9 cellular contexts compared by ENCODE assay signal in genomic region chr22:36343070-36343719, GRCh38. TPM values are rescaled to one million over a fixed set of nuclear protein-coding genes. Genes with fewer than 3 reads are reported as not detected.
A peak's percentile ranks its signal among the peaks of the same experiment; 100 is the strongest.
DNase-seq lines count a peak whose midpoint lies in the region; ATAC-seq and TF ChIP-seq lines count a peak whose summit lies in the region.
"Had no signal": no experiment of that assay in that cellular context is flagged by ENCODE, and none has a peak within 500 bp of the region (broad histone marks: within the 10 kb centered on the region; RNA-seq: fewer than 3 reads in every experiment).

No MANE protein-coding gene starts in this region.

- H3K4me3 Mint-ChIP-seq in CD8-positive, alpha-beta T cell: no peak overlapping the region
- H3K4me3 Mint-ChIP-seq in endothelial cell (ENCODE audit: unreplicated experiment): peak overlapping the region; percentile 70

- H4K8ac ChIP-seq in trophoblast cell (ENCODE audit: low read depth, low read length): no peak overlapping the region

- no peak overlapping the region for H3K23ac ChIP-seq in trophoblast cell (ENCODE audit: low read length)

- H2BK5ac ChIP-seq in trophoblast cell (ENCODE audit: low read depth, low read length, poor library complexity): no peak overlapping the region

- ATAC-seq in CD8-positive, alpha-beta T cell: no peak
- ATAC-seq in RWPE2 (ENCODE audit: low read depth) (no peak), HG03196 (IDR thresholded peaks at IDR 0.05; ENCODE audit: unreplicated experiment) (no peak), GM21390 (IDR thresholded peaks at IDR 0.05; ENCODE audit: unreplicated experiment) (no peak)

- no peaks in the 10 kb centered on the region for H3K9me3 ChIP-seq in CD8-positive, alpha-beta T cell (ENCODE audit: low read length)
- H3K9me3 ChIP-seq in RWPE2 (ENCODE audit: severe bottlenecking): no peaks in the 10 kb centered on the region
- H3K9me3 ChIP-seq in trophoblast cell (ENCODE audit: insufficient read depth, low read depth, low read length): no peaks in the 10 kb centered on the region

- H2BK120ac ChIP-seq in trophoblast cell (ENCODE audit: insufficient read depth, low read length, poor library complexity): no peak overlapping the region

- intact Hi-C loops in CD8-positive, alpha-beta T cell (cut with DNase I, micrococcal nuclease): no loop called here

- CTCF ChIA-PET in CD8-positive, alpha-beta T cell (lab: Charles Lee): interaction anchor here (0.7 to 3.9 kb wide), 12 partner anchors 9 to 126 kb away, joined by 3 to 20 read pairs (median 4); no protein-coding TSS in a partner anchor

- no peak overlapping the region for H2AK5ac ChIP-seq in trophoblast cell (ENCODE audit: low read length)

- H3K14ac ChIP-seq in trophoblast cell (ENCODE audit: low read length): no peak overlapping the region

- TF ChIP-seq CTCF in CD8-positive, alpha-beta T cell (IDR thresholded peaks at IDR 0.05): no peak
- TF ChIP-seq CTCF in RWPE2 (IDR thresholded peaks at IDR 0.05; ENCODE audit: poor library complexity, severe bottlenecking) (no peak), endothelial cell (IDR thresholded peaks at IDR 0.05; ENCODE audit: unreplicated experiment) (no peak)

- H3K36me3 ChIP-seq in CD8-positive, alpha-beta T cell (ENCODE audit: insufficient read depth, low read length): peaks cover 41% of the 10 kb centered on the region
- H3K36me3 ChIP-seq in RWPE2 (ENCODE audit: low read depth) (peaks cover 98% of the 10 kb centered on the region), trophoblast cell (ENCODE audit: control insufficient read depth in 1 of 2, insufficient read depth in 2 of 2, low read length in 2 of 2) (peaks cover 43 to 65% of the 10 kb centered on the region in 2 experiments)

- H3K27ac Mint-ChIP-seq in CD8-positive, alpha-beta T cell: peak overlapping the region; percentile 91
- H3K27ac Mint-ChIP-seq in endothelial cell (ENCODE audit: unreplicated experiment): peak overlapping the region; percentile 51

- peaks cover 85% of the 10 kb centered on the region for H3K4me1 ChIP-seq in CD8-positive, alpha-beta T cell (ENCODE audit: insufficient read depth, low read length)
- peaks cover 53% of the 10 kb centered on the region for H3K4me1 ChIP-seq in RWPE2 (ENCODE audit: insufficient read depth, poor library complexity, severe bottlenecking)
- H3K4me1 ChIP-seq in trophoblast cell (ENCODE audit: control insufficient read depth in 1 of 2, insufficient read depth in 2 of 2, low read length in 2 of 2): peaks cover 15 to 19% of the 10 kb centered on the region in 2 experiments

- POLR2A ChIA-PET in CD8-positive, alpha-beta T cell (lab: Charles Lee): interaction anchor here (0.7 to 1.6 kb wide), 9 partner anchors 9 to 93 kb away, joined by 3 to 7 read pairs (median 4); no protein-coding TSS in a partner anchor

- peak overlapping the region; percentile 72 for H3K18ac ChIP-seq in trophoblast cell (ENCODE audit: low read length)

- no CpG with 5 or more reads among the region's 5 CpGs for whole genome bisulfite sequencing in trophoblast cell (ENCODE audit: extremely low coverage, insufficient coverage, insufficient read length)

- peaks cover 24% of the 10 kb centered on the region for H3K79me2 ChIP-seq in trophoblast cell (ENCODE audit: control insufficient read depth, insufficient read depth, low read length, poor library complexity)

- no peak overlapping the region for H3K27ac ChIP-seq in CD8-positive, alpha-beta T cell (ENCODE audit: low read depth, low read length)
- H3K27ac ChIP-seq in RWPE2 (ENCODE audit: poor library complexity, severe bottlenecking) (peak overlapping the region; percentile 100), trophoblast cell (ENCODE audit: low read depth, low read length) (no peak overlapping the region)

- H3K36me3 Mint-ChIP-seq in CD8-positive, alpha-beta T cell: peaks cover 82% of the 10 kb centered on the region
- peaks cover 48% of the 10 kb centered on the region for H3K36me3 Mint-ChIP-seq in endothelial cell (ENCODE audit: low read depth, unreplicated experiment)

- no peaks in the 10 kb centered on the region for H3K27me3 Mint-ChIP-seq in CD8-positive, alpha-beta T cell (ENCODE audit: low read depth)
- peaks cover 4% of the 10 kb centered on the region for H3K27me3 Mint-ChIP-seq in endothelial cell (ENCODE audit: unreplicated experiment)

- H3K9ac ChIP-seq in trophoblast cell (ENCODE audit: low read length): no peak overlapping the region

- no peak overlapping the region for H4K91ac ChIP-seq in trophoblast cell (ENCODE audit: low read depth, low read length)

- H3K27me3 ChIP-seq in CD8-positive, alpha-beta T cell (ENCODE audit: insufficient read depth, low read length): no peaks in the 10 kb centered on the region
- H3K27me3 ChIP-seq in RWPE2 (ENCODE audit: insufficient read depth, poor library complexity, severe bottlenecking) (no peaks in the 10 kb centered on the region), trophoblast cell (ENCODE audit: insufficient read depth, low read length) (no peaks in the 10 kb centered on the region)

- DNase-seq in CD8-positive, alpha-beta T cell: no peak
- DNase-seq in RWPE2 (ENCODE audit: low spot score): no peak
- no peak for DNase-seq in endothelial cell (ENCODE audit: low spot score)
- no peak for DNase-seq in trophoblast cell
- DNase-seq in COLO668 (lab: John Stamatoyannopoulos, UW; ENCODE audit: unreplicated experiment): no peak
- no peak for DNase-seq in RKO (ENCODE audit: low spot score)
- DNase-seq: activated T-cell treated with anti-CD3 and anti-CD28 coated beads, Interleukin-2, amount 50 U/mL, for 1 hour had no signal

- H3K4me1 Mint-ChIP-seq in CD8-positive, alpha-beta T cell (ENCODE audit: low read depth): peaks cover 83% of the 10 kb centered on the region
- H3K4me1 Mint-ChIP-seq in endothelial cell (ENCODE audit: unreplicated experiment): peaks cover 36% of the 10 kb centered on the region

- no peaks in the 10 kb centered on the region for H3K9me3 Mint-ChIP-seq in CD8-positive, alpha-beta T cell
- H3K9me3 Mint-ChIP-seq in endothelial cell (ENCODE audit: unreplicated experiment): no peaks in the 10 kb centered on the region

- H2AFZ ChIP-seq in trophoblast cell (ENCODE audit: insufficient read depth, low read length, poor library complexity): no peak overlapping the region

- H3K79me1 ChIP-seq in trophoblast cell (ENCODE audit: low read length): no peaks in the 10 kb centered on the region

- no peak overlapping the region for H3K4me2 ChIP-seq in trophoblast cell (ENCODE audit: low read length)

- no peak overlapping the region for H2BK12ac ChIP-seq in trophoblast cell (ENCODE audit: low read length)

- no peak overlapping the region for H3K4me3 ChIP-seq in CD8-positive, alpha-beta T cell (ENCODE audit: low read depth, low read length)
- no peak overlapping the region for H3K4me3 ChIP-seq in RWPE2 (ENCODE audit: severe bottlenecking)
- H3K4me3 ChIP-seq in trophoblast cell (ENCODE audit: low read depth, low read length): no peak overlapping the region

- no peak overlapping the region for H4K12ac ChIP-seq in trophoblast cell (ENCODE audit: low read depth, low read length)

- peak overlapping the region; percentile 80 for H3K4ac ChIP-seq in trophoblast cell (ENCODE audit: low read depth, low read length)

RNA-seq across cellular contexts. Expression of gene MYH9, which starts 44.6 kb away (rescaled TPM):
- 100 to 1,000 TPM; 703 to 757 TPM for total RNA-seq in CD8-positive, alpha-beta T cell
- total RNA-seq in endothelial cell (ENCODE audit: unreplicated experiment): 931 TPM
- polyA plus RNA-seq in trophoblast cell (2013): 280 and 288 TPM in 2 replicates
